In genomic region chr2:1750270-1750934, GRCh38 we compare ENCODE assay signal across 12 cellular contexts. TPM values are rescaled to one million over a fixed set of nuclear protein-coding genes. Genes with fewer than 3 reads are reported as not detected.
DNase-seq lines count a peak whose midpoint lies in the region; ATAC-seq lines count a peak whose summit lies in the region.
"Had no signal": no experiment of that assay in that cellular context is flagged by ENCODE, and none has a peak within 500 bp of the region (broad histone marks: within the 10 kb centered on the region; RNA-seq: fewer than 3 reads in every experiment).

No MANE protein-coding gene starts in this region.

- peak overlapping the region; percentile 42 for H4K8ac ChIP-seq in mesenchymal stem cell (ENCODE audit: low read length)

- H3K4me1 ChIP-seq in SJSA1 (replicated peaks) (peaks cover 46% of the 10 kb centered on the region), mesenchymal stem cell (ENCODE audit: control insufficient read depth, insufficient read depth, low read depth, low read length) (peaks cover 23% of the 10 kb centered on the region)

- H3K27me3 ChIP-seq in SJSA1 (replicated peaks) (no peaks in the 10 kb centered on the region; the same call in 1 of the 2 replicates), mesenchymal stem cell (ENCODE audit: control insufficient read depth in 1 of 2, insufficient read depth in 1 of 2, low read length in 2 of 2) (peaks cover 0 to 79% of the 10 kb centered on the region in 2 experiments)

- ATAC-seq in left ventricle myocardium superior: no peak

- 14% methylated on average over 2 of the region's 5 CpGs for WGBS in mesenchymal stem cell

- no peaks in the 10 kb centered on the region for H3K9me3 Mint-ChIP-seq in immature natural killer cell

- H2AK5ac ChIP-seq in mesenchymal stem cell (ENCODE audit: low read length, severe bottlenecking): no peak overlapping the region

- no peak overlapping the region for H3K14ac ChIP-seq in mesenchymal stem cell (ENCODE audit: low read length in 2 of 2)

- H3K4me2 ChIP-seq in mesenchymal stem cell (ENCODE audit: low read length, poor library complexity, severe bottlenecking): no peak overlapping the region
- H3K4me2 ChIP-seq: KMS-11 had no signal

- H2AFZ ChIP-seq in mesenchymal stem cell (ENCODE audit: low read depth, low read length): no peak overlapping the region

- H3K36me3 ChIP-seq in SJSA1 (no peaks in the 10 kb centered on the region), mesenchymal stem cell (ENCODE audit: control insufficient read depth in 1 of 2, insufficient read depth in 2 of 2, low read depth in 1 of 2, low read length in 2 of 2) (peaks cover 0 to 15% of the 10 kb centered on the region in 2 experiments)

- H3K9ac ChIP-seq in mesenchymal stem cell (ENCODE audit: low read length): no peak overlapping the region
- H3K9ac ChIP-seq: KMS-11 had no signal

- no peak overlapping the region for H3K23ac ChIP-seq in mesenchymal stem cell (ENCODE audit: low read length in 2 of 2)

- DNase-seq in cardiac septum (ENCODE audit: low spot score) (peak; percentile 10), left ventricle myocardium superior (no peak), SJSA1 (ENCODE audit: low read depth in 1 of 2, low spot score in 2 of 2) (no peak), mesenchymal stem cell (no peak), ureter (ENCODE audit: low spot score) (peak; percentile 12), immature natural killer cell (no peak)
- DNase-seq in NK-92 treated with Interleukin-12 subunit alpha and Interleukin-12 subunit beta, amount 100 ng/mL, for 24 hours (lab: John Stamatoyannopoulos, UW): no peak
- no peak for DNase-seq in stimulated activated CD4-positive, alpha-beta T cell treated with anti-CD3 and anti-CD28 coated beads, Interleukin-1b, Interleukin-23, amount 100 ng/mL, for 48 hours

- intact Hi-C loops in cardiac septum (cut with DNase I) (loop anchor here (5.0 kb wide), 2 partner anchors 67 to 198 kb away; no protein-coding TSS in a partner anchor), left ventricle myocardium superior (cut with micrococcal nuclease) (no loop called here)

- H3K4me3 ChIP-seq in SJSA1 (no peak overlapping the region), mesenchymal stem cell (ENCODE audit: insufficient read depth in 1 of 2, low read depth in 1 of 2, low read length in 2 of 2) (no peak overlapping the region)

- H2BK12ac ChIP-seq in mesenchymal stem cell (ENCODE audit: low read length in 2 of 2): peak overlapping the region in 1 of 2 experiments; percentile 9

- H3K4me1 Mint-ChIP-seq in immature natural killer cell: peaks cover 0 to 5% of the 10 kb centered on the region in 2 donors

- no peak overlapping the region for H3K4me3 Mint-ChIP-seq in immature natural killer cell

- H2BK15ac ChIP-seq in mesenchymal stem cell (ENCODE audit: low read depth, poor library complexity, severe bottlenecking): no peak overlapping the region

- peaks cover 15% of the 10 kb centered on the region for H3K79me1 ChIP-seq in mesenchymal stem cell (replicated peaks; ENCODE audit: low read length, poor library complexity, severe bottlenecking)

- H4K91ac ChIP-seq in mesenchymal stem cell (ENCODE audit: low read length): no peak overlapping the region

- no peak overlapping the region for H3K18ac ChIP-seq in mesenchymal stem cell (ENCODE audit: low read depth in 1 of 2, low read length in 2 of 2)

- H3K9me3 ChIP-seq in SJSA1 (replicated peaks): no peaks in the 10 kb centered on the region
- H3K9me3 ChIP-seq in mesenchymal stem cell (ENCODE audit: control insufficient read depth, low read length): no peaks in the 10 kb centered on the region

- no peaks in the 10 kb centered on the region for H3K36me3 Mint-ChIP-seq in immature natural killer cell

- H3K27ac ChIP-seq in SJSA1: peak overlapping the region; percentile 1; the same call in 1 of the 2 replicates
- H3K27ac ChIP-seq in mesenchymal stem cell (ENCODE audit: low read length, poor library complexity, severe bottlenecking): no peak overlapping the region
- H3K27ac ChIP-seq: C4-2B, HL-60, KMS-11 had no signal

- H3K4ac ChIP-seq in mesenchymal stem cell (ENCODE audit: low read depth in 1 of 2, low read length in 2 of 2): no peak overlapping the region

- no peak overlapping the region for H2BK5ac ChIP-seq in mesenchymal stem cell (ENCODE audit: low read depth, low read length, poor library complexity, severe bottlenecking)

- no peak overlapping the region for H3K27ac Mint-ChIP-seq in immature natural killer cell

- no peak overlapping the region for H2BK120ac ChIP-seq in mesenchymal stem cell (ENCODE audit: low read depth, low read length)

- peaks cover 1 to 11% (median 6%) of the 10 kb centered on the region in 3 donors for H3K27me3 Mint-ChIP-seq in immature natural killer cell (ENCODE audit: low read depth in 3 of 3)

RNA-seq across cellular contexts. Expression of gene PXDN, which starts 6.1 kb away (rescaled TPM):
- total RNA-seq in cardiac septum (27.5 TPM), left ventricle myocardium superior (18.5 TPM), ureter (20.2 TPM)
- 199 and 310 TPM in 2 replicates for total RNA-seq in SJSA1 (2014; rRNA removed; shearing (Covaris generic))
- polyA plus RNA-seq in mesenchymal stem cell (2013, experiment 1 of 2): 621 TPM
- polyA plus RNA-seq in mesenchymal stem cell (2013, experiment 2 of 2): 614 TPM
- polyA plus RNA-seq in immature natural killer cell: 1 to 10 TPM in 1 of 3 donors, under 1 TPM in 1, not detected in 1; 0.93 to 1.0 TPM
- total RNA-seq: OCI-LY7 had no signal

Comparison
In these comparisons a context has a peak if more than half of its experiments do, and no peak if none do; other contexts are left out.
1. DNase-seq: peak in cardiac septum (single experiment) and ureter (single experiment); none in left ventricle myocardium superior (single experiment), SJSA1 (0 of 2), mesenchymal stem cell (single experiment), NK-92 treated with Interleukin-12 subunit alpha and Interleukin-12 subunit beta, amount 100 ng/mL, for 24 hours (single experiment), immature natural killer cell (0 of 3) and stimulated activated CD4-positive, alpha-beta T cell treated with anti-CD3 and anti-CD28 coated beads, Interleukin-1b, Interleukin-23, amount 100 ng/mL, for 48 hours (single experiment).